In genomic region chr20:57509665-57510237, GRCh38 we compare ENCODE assay signal across 9 cellular contexts. TPM values are rescaled to one million over a fixed set of nuclear protein-coding genes. Genes with fewer than 3 reads are reported as not detected.
DNase-seq lines count a peak whose midpoint lies in the region; TF ChIP-seq lines count a peak whose summit lies in the region.
"Had no signal": no experiment of that assay in that cellular context is flagged by ENCODE, and none has a peak within 500 bp of the region (broad histone marks: within the 10 kb centered on the region; RNA-seq: fewer than 3 reads in every experiment).

No MANE protein-coding gene starts in this region.

- POLR2A ChIA-PET in MCF 10A (lab: Yijun Ruan, JAX) = interaction anchor here (0.9 kb wide), 1 partner anchor 185 kb away, joined by 3 read pairs; no protein-coding TSS in a partner anchor

- no peaks in the 10 kb centered on the region for H3K36me3 Mint-ChIP-seq in MCF 10A (ENCODE audit: insufficient read depth, unreplicated experiment)
- no peaks in the 10 kb centered on the region for H3K36me3 Mint-ChIP-seq in endothelial cell (ENCODE audit: low read depth, unreplicated experiment)

- H3K27ac ChIP-seq in breast epithelium = no peak overlapping the region
- H3K27ac ChIP-seq: parathyroid adenoma had no signal

- H3K4me3 ChIP-seq in breast epithelium = no peak overlapping the region

- no peaks in the 10 kb centered on the region for H3K4me1 Mint-ChIP-seq in MCF 10A (ENCODE audit: insufficient read depth, unreplicated experiment)
- H3K4me1 Mint-ChIP-seq in endothelial cell (ENCODE audit: unreplicated experiment) = peaks cover 2% of the 10 kb centered on the region

- CTCF ChIA-PET in MCF 10A (lab: Yijun Ruan, JAX) = interaction anchor here (0.6 to 9.7 kb wide), 13 partner anchors 11 to 699 kb away, joined by 3 to 131 read pairs (median 4); no protein-coding TSS in a partner anchor

- intact Hi-C loops in MCF 10A (cut with micrococcal nuclease) (no loop called here), breast epithelium (cut with DNase I; ENCODE audit: low total_unique reads) (loop anchor here (1.0 kb wide), 1 partner anchor 81 kb away; no protein-coding TSS in a partner anchor)

- BruUV-seq in MCF 10A (replicated peaks; lab: Mats Ljungman, UMichigan) = no TSS peak

- H3K4me3 Mint-ChIP-seq in MCF 10A (ENCODE audit: unreplicated experiment) (no peak overlapping the region), endothelial cell (ENCODE audit: unreplicated experiment) (no peak overlapping the region)

- no peaks in the 10 kb centered on the region for H3K36me3 ChIP-seq in breast epithelium

- H3K27me3 Mint-ChIP-seq in MCF 10A (ENCODE audit: insufficient read depth, unreplicated experiment) = peaks cover 33% of the 10 kb centered on the region
- no peaks in the 10 kb centered on the region for H3K27me3 Mint-ChIP-seq in endothelial cell (ENCODE audit: unreplicated experiment)

- no peak for TF ChIP-seq POLR2A in breast epithelium (IDR thresholded peaks at IDR 0.05)

- H3K9me3 ChIP-seq in breast epithelium = no peaks in the 10 kb centered on the region

- H3K9me3 Mint-ChIP-seq in MCF 10A (ENCODE audit: unreplicated experiment) (no peaks in the 10 kb centered on the region), endothelial cell (ENCODE audit: unreplicated experiment) (no peaks in the 10 kb centered on the region)

- DNase-seq in MCF 10A (ENCODE audit: unreplicated experiment) = peak; percentile 50
- DNase-seq in breast epithelium (ENCODE audit: low spot score in 2 of 2) = no peak
- DNase-seq in NCI-H82 (lab: John Stamatoyannopoulos, UW) = peak; percentile 68
- DNase-seq in endothelial cell (ENCODE audit: low spot score) = peak; percentile 52
- peak; percentile 4 for DNase-seq in superior temporal gyrus (ENCODE audit: extremely low spot score)
- no peak for DNase-seq in pons (ENCODE audit: low spot score)
- no peak for DNase-seq in NCI-H2029 (lab: John Stamatoyannopoulos, UW)
- DNase-seq in stimulated activated CD4-positive, alpha-beta T cell treated with anti-CD3 and anti-CD28 coated beads, Interleukin-2, amount 100 ng/mL, for 48 hours = no peak

- H3K4me1 ChIP-seq in breast epithelium = no peaks in the 10 kb centered on the region
- H3K4me1 ChIP-seq: parathyroid adenoma had no signal

- TF ChIP-seq CTCF in MCF 10A (IDR thresholded peaks at IDR 0.05; ENCODE audit: unreplicated experiment) = peak; percentile 26
- no peak for TF ChIP-seq CTCF in breast epithelium (IDR thresholded peaks at IDR 0.05)
- peak; percentile 4 for TF ChIP-seq CTCF in endothelial cell (IDR thresholded peaks at IDR 0.05; ENCODE audit: unreplicated experiment)

- H3K27ac Mint-ChIP-seq in MCF 10A (ENCODE audit: low read depth, unreplicated experiment) (no peak overlapping the region), endothelial cell (ENCODE audit: unreplicated experiment) (no peak overlapping the region)

- no peaks in the 10 kb centered on the region for H3K27me3 ChIP-seq in breast epithelium

RNA-seq across cellular contexts. Expression of gene CTCFL, which starts 15.2 kb away (rescaled TPM):
- total RNA-seq in MCF 10A (2022) (not detected in 2 replicates), breast epithelium (not detected), endothelial cell (ENCODE audit: unreplicated experiment) (0.21 TPM)

RNA-seq across cellular contexts. Expression of gene PCK1, which starts 51.2 kb away (rescaled TPM):
- total RNA-seq in MCF 10A (2022) = not detected in 2 replicates
- total RNA-seq in breast epithelium = 100 to 1,000 TPM in 1 of 3 donors, 10 to 100 TPM in 2; 27.2 to 252 (median 29.3) TPM
- not detected for total RNA-seq in endothelial cell (ENCODE audit: unreplicated experiment)

Comparison
In these comparisons a context has a peak if more than half of its experiments do, and no peak if none do; other contexts are left out.
1. DNase-seq: peak in MCF 10A (single experiment), NCI-H82 (single experiment), endothelial cell (single experiment) and superior temporal gyrus (single experiment); none in breast epithelium (0 of 2), pons (single experiment), NCI-H2029 (single experiment) and stimulated activated CD4-positive, alpha-beta T cell treated with anti-CD3 and anti-CD28 coated beads, Interleukin-2, amount 100 ng/mL, for 48 hours (0 of 2).
2. CTCF ChIP-seq: peak in MCF 10A (single experiment) and endothelial cell (single experiment); none in breast epithelium (0 of 3).
3. RNA of gene PCK1, which starts 51.2 kb away (total RNA-seq): 27.2 to 252 TPM in breast epithelium; not detected in MCF 10A and not detected in endothelial cell (single experiment); every median in the first group is over 10 times any median in the second.